ENCODE assay signal across 29 cellular contexts in genomic region chr18:49722472-49722871, GRCh38.
"Had no signal": no experiment of that assay in that cellular context is flagged by ENCODE, and none has a peak within 500 bp of the region (broad histone marks: within the 10 kb centered on the region; RNA-seq: fewer than 3 reads in every experiment).

No MANE protein-coding gene starts in this region.

- H3K27ac ChIP-seq: brain microvascular endothelial cell, prostate gland, sigmoid colon had no signal

- H3K4me1 ChIP-seq: pancreas, prostate gland, sigmoid colon had no signal

- H3K9me3 ChIP-seq: pancreas, prostate gland, sigmoid colon had no signal

- H3K36me3 ChIP-seq: brain microvascular endothelial cell, pancreas, prostate gland, sigmoid colon had no signal

- H3K4me3 ChIP-seq: pancreas, prostate gland, sigmoid colon, smooth muscle cell had no signal

- FAIRE-seq: astrocyte, endothelial cell of umbilical vein, kidney, pancreas, urothelium cell line had no signal

- H3K4me2 ChIP-seq: smooth muscle cell had no signal

- ATAC-seq: activated T-helper 17 cell treated with anti-CD3 and anti-CD28 coated beads, Interleukin-2, amount 50 U/mL, for 72 hours; effector memory CD8-positive, alpha-beta T cell had no signal

- DNase-seq: activated CD4-positive, alpha-beta memory T cell treated with anti-CD3 and anti-CD28 coated beads, Interleukin-2, amount 10 ng/mL, durations not matched to agents 7 days and 5 days; activated CD4-positive, alpha-beta T cell treated with anti-CD3 and anti-CD28 coated beads, Interleukin-2, amount 10 ng/mL, durations not matched to agents 24 days and 14 days; activated CD4-positive, CD25-positive, alpha-beta regulatory T cell treated with anti-CD3 and anti-CD28 coated beads, Interleukin-2, amount 50 U/mL, for 72 hours; activated CD8-positive, alpha-beta memory T cell treated with anti-CD3 and anti-CD28 coated beads, Interleukin-2, amount 50 U/mL, for 48 hours; activated gamma-delta T cell treated with Interleukin-2 at 50 U/mL for 16 hours; activated naive CD4-positive, alpha-beta T cell treated with anti-CD3 and anti-CD28 coated beads, Interleukin-2, amount 50 U/mL, for 16 hours; activated T-cell treated with anti-CD3 and anti-CD28 coated beads, Interleukin-2, amount 50 U/mL, for 24 hours; amniotic stem cell; brain microvascular endothelial cell; cortex of kidney; effector memory CD8-positive, alpha-beta T cell; head of caudate nucleus; hypothalamus; immature natural killer cell; kidney; nephron progenitor cell; pancreas; retina; sigmoid colon; stimulated activated CD4-positive, alpha-beta T cell treated with anti-CD3 and anti-CD28 coated beads, Interleukin-1b, Interleukin-23, amount 100 ng/mL, for 48 hours; stimulated activated naive CD4-positive, alpha-beta T cell; T-helper 2 cell; trophoblast cell had no signal

- H3K27me3 ChIP-seq: brain microvascular endothelial cell, pancreas, sigmoid colon had no signal
